34 cellular contexts compared by ENCODE assay signal in genomic region chr4:112840619-112841018, GRCh38.
"Had no signal": no experiment of that assay in that cellular context is flagged by ENCODE, and none has a peak within 500 bp of the region (broad histone marks: within the 10 kb centered on the region; RNA-seq: fewer than 3 reads in every experiment).

No MANE protein-coding gene starts in this region.

- H3K4me1 Mint-ChIP-seq: activated CD4-positive, alpha-beta T cell treated with anti-CD3 and anti-CD28 coated beads, Interleukin-2, amount 10 ng/mL, durations not matched to agents 24 days and 14 days; activated naive CD4-positive, alpha-beta T cell treated with anti-CD3 and anti-CD28 coated beads, Interleukin-2, amount 50 U/mL, for 24 hours; activated naive CD8-positive, alpha-beta T cell treated with anti-CD3 and anti-CD28 coated beads, Interleukin-2, amount 10 ng/mL, durations not matched to agents 7 days and 5 days had no signal

- H3K27ac ChIP-seq: ascending aorta, body of pancreas, breast epithelium, SJCRH30, SK-N-MC, WERI-Rb-1 had no signal

- H3K27ac Mint-ChIP-seq: activated CD4-positive, alpha-beta T cell treated with anti-CD3 and anti-CD28 coated beads, Interleukin-2, amount 10 ng/mL, durations not matched to agents 24 days and 14 days; activated CD8-positive, alpha-beta T cell treated with anti-CD3 and anti-CD28 coated beads for 36 hours; activated naive CD4-positive, alpha-beta T cell treated with anti-CD3 and anti-CD28 coated beads, Interleukin-2, amount 50 U/mL, for 24 hours; activated naive CD8-positive, alpha-beta T cell treated with anti-CD3 and anti-CD28 coated beads, Interleukin-2, amount 10 ng/mL, durations not matched to agents 7 days and 5 days; activated T-helper 2 cell treated with anti-CD3 and anti-CD28 coated beads, Interferon-gamma antibody, Interleukin-2, Interleukin-4, amounts not matched to agents 10 μg/mL and 5 μg/mL and 100 μg/mL, durations not matched to agents 14 hours and 24 hours and 36 hours had no signal

- H3K9me3 ChIP-seq: ascending aorta, body of pancreas, MG63 had no signal

- ATAC-seq: activated CD8-positive, alpha-beta T cell treated with anti-CD3 and anti-CD28 coated beads for 36 hours; body of pancreas; Panc1 had no signal

- H3K27me3 Mint-ChIP-seq: activated CD8-positive, alpha-beta T cell treated with anti-CD3 and anti-CD28 coated beads for 36 hours had no signal

- H3K27me3 ChIP-seq: ascending aorta, body of pancreas, breast epithelium, MG63, SJCRH30 had no signal

- H3K36me3 Mint-ChIP-seq: activated naive CD4-positive, alpha-beta T cell treated with anti-CD3 and anti-CD28 coated beads, Interleukin-2, amount 50 U/mL, for 24 hours; activated naive CD8-positive, alpha-beta T cell treated with anti-CD3 and anti-CD28 coated beads, Interleukin-2, amount 10 ng/mL, durations not matched to agents 7 days and 5 days had no signal

- H3K36me3 ChIP-seq: ascending aorta, breast epithelium, MG63, WERI-Rb-1 had no signal

- H3K4me3 Mint-ChIP-seq: activated CD4-positive, alpha-beta T cell treated with anti-CD3 and anti-CD28 coated beads, Interleukin-2, amount 10 ng/mL, durations not matched to agents 24 days and 14 days; activated CD8-positive, alpha-beta T cell treated with anti-CD3 and anti-CD28 coated beads for 36 hours; activated naive CD4-positive, alpha-beta T cell treated with anti-CD3 and anti-CD28 coated beads, Interleukin-2, amount 50 U/mL, for 24 hours; activated naive CD8-positive, alpha-beta T cell treated with anti-CD3 and anti-CD28 coated beads, Interleukin-2, amount 10 ng/mL, durations not matched to agents 7 days and 5 days had no signal

- H3K4me3 ChIP-seq: ascending aorta, body of pancreas, breast epithelium, MG63, SJCRH30, SK-N-MC had no signal

- DNase-seq: activated CD4-positive, alpha-beta T cell treated with anti-CD3 and anti-CD28 coated beads for 1 hour; activated CD4-positive, alpha-beta T cell treated with anti-CD3 and anti-CD28 coated beads, Interleukin-2, amount 10 ng/mL, durations not matched to agents 24 days and 14 days; activated CD4-positive, alpha-beta T cell treated with anti-CD3 and anti-CD28 coated beads, Interleukin-2, amount 50 U/mL, for 4 hours; activated CD4-positive, CD25-positive, alpha-beta regulatory T cell; activated CD8-positive, alpha-beta T cell treated with anti-CD3 and anti-CD28 coated beads for 36 hours; activated gamma-delta T cell; activated naive CD4-positive, alpha-beta T cell treated with Interleukin-2 at 50 U/mL for 16 hours; activated naive CD8-positive, alpha-beta T cell treated with anti-CD3 and anti-CD28 coated beads, Interleukin-2, amount 10 ng/mL, durations not matched to agents 7 days and 5 days; activated T-cell treated with anti-CD3 and anti-CD28 coated beads, Interleukin-2, amount 50 U/mL, for 1 hour; amygdala; body of pancreas; Kasumi-1; KG1; MG63; MV-4-11; NCI-H1092; NCI-H1436 treated with DMSO at 0.1 percent for 48 hours; NCI-H1694 treated with DMSO at 0.1 percent for 48 hours; NCI-H2029; NCI-H2107; NCI-H2171; NCI-H510A; NCI-H526; NCI-H748 treated with DMSO at 0.1 percent for 48 hours; SHP77; SJCRH30; T1000; WERI-Rb-1 had no signal

- H3K9me3 Mint-ChIP-seq: activated CD4-positive, alpha-beta T cell treated with anti-CD3 and anti-CD28 coated beads, Interleukin-2, amount 10 ng/mL, durations not matched to agents 24 days and 14 days; activated CD8-positive, alpha-beta T cell treated with anti-CD3 and anti-CD28 coated beads for 36 hours; activated naive CD4-positive, alpha-beta T cell treated with anti-CD3 and anti-CD28 coated beads, Interleukin-2, amount 50 U/mL, for 24 hours had no signal

- H3K4me1 ChIP-seq: ascending aorta, body of pancreas, breast epithelium, SJCRH30 had no signal
